17 cellular contexts compared by ENCODE assay signal in genomic region chr12:27324452-27324999, GRCh38.
"Had no signal": no experiment of that assay in that cellular context is flagged by ENCODE, and none has a peak within 500 bp of the region (broad histone marks: within the 10 kb centered on the region; RNA-seq: fewer than 3 reads in every experiment).

No MANE protein-coding gene starts in this region.

- ATAC-seq: body of pancreas; gastroesophageal sphincter; heart right ventricle; left colon; stimulated activated effector memory CD8-positive, alpha-beta T cell treated with anti-CD3 and anti-CD28 coated beads, Interleukin-12 subunit alpha, Interleukin-12 subunit beta, amount 100 ng/mL, for 72 hours; T-cell had no signal

- H3K27me3 ChIP-seq: body of pancreas, gastroesophageal sphincter, heart right ventricle, neural progenitor cell had no signal

- H3K9ac ChIP-seq: neural progenitor cell had no signal

- H2AFZ ChIP-seq: neural progenitor cell had no signal

- DNase-seq: activated CD4-positive, alpha-beta T cell treated with anti-CD3 and anti-CD28 coated beads, Interleukin-2, amount 50 U/mL, for 48 hours; activated effector memory CD4-positive, alpha-beta T cell treated with Interleukin-2 at 50 U/mL for 16 hours; activated naive CD4-positive, alpha-beta T cell treated with anti-CD3 and anti-CD28 coated beads, Interleukin-2, amount 50 U/mL, for 16 hours; activated T-cell treated with anti-CD3 and anti-CD28 coated beads, Interleukin-2, amount 50 U/mL, for 24 hours; body of pancreas; central memory CD4-positive, alpha-beta T cell; heart right ventricle; left colon; naive B cell; T-cell; T1000 had no signal

- H3K9me3 ChIP-seq: body of pancreas, gastroesophageal sphincter, heart right ventricle had no signal

- H3K36me3 ChIP-seq: neural progenitor cell had no signal

- H3K4me3 ChIP-seq: body of pancreas, coronary artery, gastroesophageal sphincter, heart right ventricle, lung, neural progenitor cell had no signal

- H3K27ac ChIP-seq: body of pancreas, coronary artery, gastroesophageal sphincter, heart right ventricle, neural progenitor cell, VCaP had no signal

- H3K4me2 ChIP-seq: neural progenitor cell had no signal

- H3K4me1 ChIP-seq: body of pancreas, heart right ventricle, neural progenitor cell had no signal
